ENCODE assay signal across 16 cellular contexts in the genomic region with DNA sequence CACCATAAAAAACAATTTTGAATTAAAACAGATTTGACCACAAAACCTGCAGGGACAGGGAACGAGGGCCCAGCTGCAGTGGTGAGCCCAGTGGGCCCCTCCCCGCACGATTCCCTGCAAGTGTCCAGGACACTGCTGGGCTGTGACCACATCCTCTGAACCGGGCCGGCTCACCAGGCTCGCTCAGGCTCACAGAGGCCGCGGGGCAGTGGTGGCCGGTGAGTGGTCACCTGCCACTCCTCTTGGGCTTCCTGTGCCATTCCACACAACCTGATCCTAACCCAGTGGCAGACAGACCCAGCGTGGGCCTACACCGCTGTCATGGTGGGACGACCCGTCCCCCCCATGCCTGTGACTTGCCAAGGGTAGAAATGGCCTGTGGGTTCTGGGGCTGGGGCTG.
DNase-seq lines count a peak whose midpoint lies in the region; ATAC-seq and TF ChIP-seq lines count a peak whose summit lies in the region.
"Had no signal": no experiment of that assay in that cellular context is flagged by ENCODE, and none has a peak within 500 bp of the region (broad histone marks: within the 10 kb centered on the region; RNA-seq: fewer than 3 reads in every experiment).

No MANE protein-coding gene starts in this region.

- H3K79me2 ChIP-seq in DND-41 (ENCODE audit: insufficient read depth, low read length), result peaks cover 5% of the 10 kb centered on the region
- no peaks in the 10 kb centered on the region for H3K79me2 ChIP-seq in parathyroid adenoma

- no peak for TF ChIP-seq CTCF in DND-41 (IDR thresholded peaks at IDR 0.05; ENCODE audit: borderline replicate concordance, extremely low read depth, low read length, poor library complexity, severe bottlenecking)
- TF ChIP-seq CTCF in parathyroid adenoma (IDR thresholded peaks at IDR 0.05), result no peak
- TF ChIP-seq CTCF in GM10248 (IDR thresholded peaks at IDR 0.05; ENCODE audit: control extremely low read depth, extremely low read depth, low read depth, missing control alignments), result no peak

- H3K4me2 ChIP-seq in DND-41 (ENCODE audit: insufficient read depth, low read length) (no peak overlapping the region), parathyroid adenoma (ENCODE audit: low read length) (peak overlapping the region; percentile 20)
- H3K4me2 ChIP-seq: KMS-11 had no signal

- DNase-seq in AG08395 (ENCODE audit: low spot score) (peak; percentile 24), DND-41 (no peak), adipocyte (ENCODE audit: low read depth) (peak; percentile 27), ecto neural progenitor cell (ENCODE audit: low spot score) (no peak), GM10248 (ENCODE audit: extremely low spot score) (no peak), D341Med (ENCODE audit: low spot score) (no peak)
- no peak for DNase-seq in stimulated activated CD4-positive, alpha-beta T cell treated with anti-CD3 and anti-CD28 coated beads, Interleukin-4, amount 100 ng/mL, for 4 hours
- DNase-seq: DMS 273 treated with DMSO at 0.1 percent for 48 hours, H7, MG63, NCI-H146, NCI-H2081, NCI-H774 had no signal

- H3K4me3 ChIP-seq in DND-41 (ENCODE audit: low read depth in 1 of 2, low read length in 2 of 2) (no peak overlapping the region), adipocyte (ENCODE audit: low read length) (no peak overlapping the region), parathyroid adenoma (ENCODE audit: low read depth, low read length) (no peak overlapping the region)
- H3K4me3 ChIP-seq: MG63 had no signal

- H3K9me3 ChIP-seq in DND-41 (ENCODE audit: insufficient read depth, low read length, severe bottlenecking) (no peaks in the 10 kb centered on the region), adipocyte (ENCODE audit: control insufficient read depth, low read length) (no peaks in the 10 kb centered on the region), parathyroid adenoma (ENCODE audit: control insufficient read depth, low read length) (no peaks in the 10 kb centered on the region)
- H3K9me3 ChIP-seq: MG63 had no signal

- H3K4me1 ChIP-seq in DND-41 (ENCODE audit: insufficient read depth, low read length) (no peaks in the 10 kb centered on the region), adipocyte (ENCODE audit: control insufficient read depth, insufficient read depth, low read length) (peaks cover 4% of the 10 kb centered on the region), parathyroid adenoma (no peaks in the 10 kb centered on the region)

- H2AFZ ChIP-seq in DND-41 (ENCODE audit: low read depth, low read length) (no peak overlapping the region), parathyroid adenoma (no peak overlapping the region)

- H3K27ac ChIP-seq in DND-41 (ENCODE audit: low read length), result 0 out of 2 replicates have a peak overlapping the region, but pooled peaks have one; percentile 15
- H3K27ac ChIP-seq in parathyroid adenoma, result no peak overlapping the region
- H3K27ac ChIP-seq: KMS-11 had no signal

- CTCF ChIA-PET in GM10248 (lab: Yijun Ruan, JAX), result interaction anchor here (1.1 to 3.1 kb wide), 2 partner anchors 13 to 14 kb away, joined by 4 to 14 read pairs; no protein-coding TSS in a partner anchor

- POLR2A ChIA-PET in GM10248 (lab: Yijun Ruan, JAX), result no interaction called here

- H4K20me1 ChIP-seq in DND-41 (ENCODE audit: insufficient read depth, low read length), result no peaks in the 10 kb centered on the region

- peaks cover 81% of the 10 kb centered on the region for H3K36me3 ChIP-seq in DND-41 (ENCODE audit: insufficient read depth, low read length)
- H3K36me3 ChIP-seq in adipocyte (ENCODE audit: control insufficient read depth, insufficient read depth, low read length, severe bottlenecking), result peaks cover 22% of the 10 kb centered on the region
- no peaks in the 10 kb centered on the region for H3K36me3 ChIP-seq in parathyroid adenoma (ENCODE audit: control insufficient read depth, insufficient read depth, low read length)

- H3K27me3 ChIP-seq in DND-41 (ENCODE audit: insufficient read depth, low read length, poor library complexity) (no peaks in the 10 kb centered on the region), adipocyte (replicated peaks; ENCODE audit: control insufficient read depth, insufficient read depth, low read length) (no peaks in the 10 kb centered on the region), parathyroid adenoma (ENCODE audit: control insufficient read depth, insufficient read depth, low read length) (no peaks in the 10 kb centered on the region)
- H3K27me3 ChIP-seq: MG63 had no signal

- H3K9ac ChIP-seq in DND-41 (ENCODE audit: low read depth, low read length), result no peak overlapping the region
- no peak overlapping the region for H3K9ac ChIP-seq in adipocyte (ENCODE audit: low read length)
- no peak overlapping the region for H3K9ac ChIP-seq in parathyroid adenoma
- H3K9ac ChIP-seq: KMS-11 had no signal

- ATAC-seq in DND-41 (ENCODE audit: insufficient read depth, low read depth), result no peak
- ATAC-seq: HepG2 had no signal

Comparison
In these comparisons a context has a peak if more than half of its experiments do, and no peak if none do; other contexts are left out.
1. DNase-seq: peak in AG08395 (single experiment) and adipocyte (single experiment); none in DND-41 (single experiment), ecto neural progenitor cell (single experiment), GM10248 (single experiment), stimulated activated CD4-positive, alpha-beta T cell treated with anti-CD3 and anti-CD28 coated beads, Interleukin-4, amount 100 ng/mL, for 4 hours (0 of 2) and D341Med (single experiment).